In genomic region chr6:2999621-3000455, GRCh38 we compare ENCODE assay signal across 8 cellular contexts. TPM values are rescaled to one million over a fixed set of nuclear protein-coding genes. Genes with fewer than 3 reads are reported as not detected.
DNase-seq lines count a peak whose midpoint lies in the region; ATAC-seq and TF ChIP-seq lines count a peak whose summit lies in the region.

NQO2 (plus strand) TSS chr6:2999894; CDS start chr6:3006553, 6,659 bp downstream.

- H3K27ac ChIP-seq in GM23338 (ENCODE audit: low read depth) (peak within 1 kb of the TSS; percentile 88; the same call in 1 of the 2 replicates), gastroesophageal sphincter (peak within 1 kb of the TSS; percentile 70 to 91 (median 89)), neutrophil (peak within 1 kb of the TSS; percentile 93)

- H3K9me3 ChIP-seq in gastroesophageal sphincter (no peaks in the 10 kb centered on the region), neutrophil (no peaks in the 10 kb centered on the region)

- no peak for TF ChIP-seq CTCF in GM23338 (conservative IDR thresholded peaks at IDR 0.05; ENCODE audit: low read depth in 2 of 2)
- no peak for TF ChIP-seq CTCF in LNCaP clone FGC (IDR thresholded peaks at IDR 0.05; ENCODE audit: control insufficient read depth, extremely low read depth, insufficient read depth)
- peak in 3 of 4 experiments; percentile 16 to 38 (median 21) for TF ChIP-seq CTCF in gastroesophageal sphincter (IDR thresholded peaks at IDR 0.05)
- TF ChIP-seq CTCF in neutrophil (IDR thresholded peaks at IDR 0.05), result peak; percentile 67
- TF ChIP-seq CTCF in subcutaneous adipose tissue (IDR thresholded peaks at IDR 0.05; ENCODE audit: low read depth), result no peak

- H3K4me1 ChIP-seq in GM23338 (ENCODE audit: insufficient read depth), result peaks cover 22% of the 10 kb centered on the region
- peaks cover 0 to 35% (median 5%) of the 10 kb centered on the region in 3 donors for H3K4me1 ChIP-seq in gastroesophageal sphincter
- H3K4me1 ChIP-seq in neutrophil (ENCODE audit: control insufficient read depth in 1 of 2, insufficient read depth in 1 of 2, low read depth in 1 of 2, low read length in 1 of 2), result peaks cover 46 to 54% of the 10 kb centered on the region in 2 experiments

- H3K36me3 ChIP-seq in GM23338 (ENCODE audit: insufficient read depth) (0 out of 2 replicates have a peak, but pooled peaks cover 2% of the 10 kb centered on the region), gastroesophageal sphincter (peaks cover 0 to 11% of the 10 kb centered on the region in 2 donors), neutrophil (peaks cover 23% of the 10 kb centered on the region)

- no peaks in the 10 kb centered on the region for H3K9me3 Mint-ChIP-seq in GM23338

- H3K27me3 ChIP-seq in GM23338 (ENCODE audit: insufficient read depth) (0 out of 2 replicates have a peak, but pooled peaks cover 5% of the 10 kb centered on the region), gastroesophageal sphincter (no peaks in the 10 kb centered on the region), neutrophil (no peaks in the 10 kb centered on the region)

- H3K4me3 ChIP-seq in GM23338 (peak within 1 kb of the TSS; percentile 97), LNCaP clone FGC (ENCODE audit: low read depth, low read length) (peak within 1 kb of the TSS; percentile 88), gastroesophageal sphincter (peak within 1 kb of the TSS; percentile 85 to 90), neutrophil (ENCODE audit: low read depth in 1 of 2, low read length in 1 of 2) (peak within 1 kb of the TSS; percentile 98)

- ATAC-seq in GM23338 (peak; percentile 69), gastroesophageal sphincter (peak; percentile 91)

- no peaks in the 10 kb centered on the region for H3K9me2 ChIP-seq in GM23338 (ENCODE audit: insufficient read depth)

- peak within 1 kb of the TSS; percentile 81 for H3K27ac Mint-ChIP-seq in GM23338

- 0 out of 2 replicates have a peak, but pooled peaks cover 6% of the 10 kb centered on the region for H3F3A ChIP-seq in GM23338 (replicated peaks; ENCODE audit: low read depth)

- 40% methylated on average over 3 of the region's 86 CpGs; no CpG with 5 or more reads in 1 of the 2 donors for WGBS in gastroesophageal sphincter (ENCODE audit: low coverage in 1 of 2), 2 donors

- TF ChIP-seq EP300 in gastroesophageal sphincter (IDR thresholded peaks at IDR 0.05), result no peak

- H3K4me2 ChIP-seq in GM23338, result peak within 1 kb of the TSS; percentile 99

- peaks cover 35% of the 10 kb centered on the region for H3K36me3 Mint-ChIP-seq in GM23338 (ENCODE audit: low read depth)

- H2AFZ ChIP-seq in GM23338, result peak within 1 kb of the TSS; percentile 85

- DNase-seq in ELF-1 (ENCODE audit: low read depth, low spot score) (peak; percentile 80), GM23338 (ENCODE audit: low spot score) (peak; percentile 95), LNCaP clone FGC (ENCODE audit: low read depth) (no peak), SK-N-DZ (ENCODE audit: low spot score) (peak; percentile 43)
- peak; percentile 91 for DNase-seq in activated naive CD4-positive, alpha-beta T cell treated with Interleukin-2 at 50 U/mL for 16 hours

- peaks cover 28% of the 10 kb centered on the region for H3K79me2 ChIP-seq in GM23338 (replicated peaks; ENCODE audit: insufficient read depth)

- peak; percentile 86 for TF ChIP-seq POLR2A in gastroesophageal sphincter (IDR thresholded peaks at IDR 0.05)

- no peaks in the 10 kb centered on the region; the same call in 1 of the 2 replicates for H4K20me1 ChIP-seq in GM23338 (replicated peaks; ENCODE audit: insufficient read depth)

- peaks cover 5% of the 10 kb centered on the region for H3K27me3 Mint-ChIP-seq in GM23338 (ENCODE audit: insufficient read depth, low read depth, poor library complexity)

- H3K4me3 Mint-ChIP-seq in GM23338, result peak within 1 kb of the TSS; percentile 91

- H3K4me1 Mint-ChIP-seq in GM23338, result peaks cover 24% of the 10 kb centered on the region; the same call in 2 of the 3 replicates

TF ChIP-seq in GM23338, 12 proteins besides CTCF, POLR2A, EP300 and RAD21:
- TF ChIP-seq JUNB (IDR thresholded peaks at IDR 0.05; ENCODE audit: unreplicated experiment), result no peak
- TF ChIP-seq POLR2AphosphoS5 (IDR thresholded peaks at IDR 0.05; ENCODE audit: low read depth), result peak; percentile 94
- TF ChIP-seq ZNF331 (CRISPR knock-in tag; IDR thresholded peaks at IDR 0.05; ENCODE audit: low read depth), result no peak
- TF ChIP-seq REST (IDR thresholded peaks at IDR 0.05; ENCODE audit: unreplicated experiment), result no peak
- TF ChIP-seq CREB1 (CRISPR knock-in tag; IDR thresholded peaks at IDR 0.05; ENCODE audit: low read depth), result 0 out of 2 replicates have a peak, but pooled peaks have one; percentile 36
TF ChIP-seq in GM23338: peak in this region for 2.

RNA-seq across cellular contexts. Expression of gene NQO2, which starts in this region (rescaled TPM):
- total RNA-seq in GM23338 (2014; rRNA removed; shearing (Covaris generic)), result 117 and 125 TPM in 2 replicates
- 159 and 173 TPM in 2 replicates for polyA plus RNA-seq in GM23338 (2016; fragmentation: Nextera tagmentation; extraction: Ambion mirVana)
- 5.3 and 5.4 TPM in 2 replicates for polyA plus RNA-seq in SK-N-DZ (2014; cell fraction: cytosol; rRNA removed)
- polyA plus RNA-seq in SK-N-DZ (2014; cell fraction: nucleus; rRNA removed), result 2.5 and 2.8 TPM in 2 replicates
- total RNA-seq in gastroesophageal sphincter, result 10 to 100 TPM; 15.8 to 32.8 (median 27.2) TPM
- total RNA-seq in subcutaneous adipose tissue, result 10 to 100 TPM; 37.2 to 89.7 (median 43.3) TPM

Comparison
In these comparisons a context has a peak if more than half of its experiments do, and no peak if none do; other contexts are left out.
1. CTCF ChIP-seq: peak in gastroesophageal sphincter (3 of 4) and neutrophil (single experiment); none in GM23338 (0 of 2), LNCaP clone FGC (single experiment) and subcutaneous adipose tissue (single experiment).
2. Peak in every context shown above with its lines, with median percentiles within 50 percentile points of each other: H3K27ac ChIP-seq and H3K4me3 ChIP-seq.